In the genomic region with DNA sequence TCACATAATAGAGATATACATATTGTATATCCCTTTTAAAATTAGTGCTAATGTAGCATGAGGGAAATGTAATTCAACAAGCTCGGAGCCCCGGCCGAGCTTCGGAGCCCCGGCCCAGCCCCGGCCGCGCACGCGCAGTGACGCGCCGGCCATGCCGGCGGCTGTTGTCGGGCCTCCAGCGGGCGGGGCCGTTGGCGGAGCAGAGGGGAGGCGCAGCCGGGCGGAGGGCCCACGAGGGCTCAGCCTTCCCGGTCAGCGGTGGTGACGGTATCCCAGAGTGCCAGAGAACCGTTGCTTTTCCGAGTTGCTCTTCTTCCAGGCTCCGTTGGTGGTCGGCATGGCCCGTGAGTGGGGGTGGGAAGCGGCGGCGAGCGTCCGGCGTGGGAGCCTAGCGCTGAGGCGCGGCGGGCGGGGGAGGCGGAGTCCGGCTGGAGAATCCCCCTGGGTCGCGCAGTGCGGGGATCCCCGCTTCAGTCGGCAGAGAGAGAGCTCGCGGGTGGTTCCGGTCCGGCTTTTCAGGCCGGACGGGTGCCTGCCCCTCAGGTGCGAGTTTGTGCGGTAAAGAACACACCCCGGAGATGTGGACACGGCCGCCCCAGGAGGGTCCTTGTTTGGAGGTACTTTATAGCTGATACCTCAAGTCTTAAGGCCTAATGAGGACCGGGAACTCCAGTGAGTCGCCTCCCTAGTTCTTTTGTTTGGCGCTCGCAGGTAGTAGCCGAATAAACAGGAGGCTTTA, we compare ENCODE assay signal across 8 cellular contexts. TPM values are rescaled to one million over a fixed set of nuclear protein-coding genes. Genes with fewer than 3 reads are reported as not detected.
DNase-seq lines count a peak whose midpoint lies in the region; ATAC-seq, FAIRE-seq and TF ChIP-seq lines count a peak whose summit lies in the region.
"Not testable (repeated sequence)": the region's sequence is repeated elsewhere in the genome, so short reads cannot be mapped to it uniquely, and the experiment has no call there.

TSS of gene SERF1A (plus strand) at position 137 of the 739 bp plus-strand sequence. CDS start at position 338, 201 bp downstream.

- not testable (repeated sequence) for H3K36me3 ChIP-seq in heart left ventricle

- H3K9me3 Mint-ChIP-seq in activated T-cell treated with anti-CD3 and anti-CD28 coated beads, Interleukin-2, amount 50 U/mL, for 4 hours, result not testable (repeated sequence)

- TF ChIP-seq CTCF in A549 (IDR thresholded peaks at IDR 0.05); heart left ventricle (IDR thresholded peaks at IDR 0.05): not testable (repeated sequence)

- not testable (repeated sequence) for TF ChIP-seq EP300 in A549 (IDR thresholded peaks at IDR 0.05)

- not testable (repeated sequence) for H3K4me3 Mint-ChIP-seq in activated T-cell treated with anti-CD3 and anti-CD28 coated beads, Interleukin-2, amount 50 U/mL, for 4 hours

- no CpG with 5 or more reads among the region's 66 CpGs for WGBS in A549 (ENCODE audit: missing lambda C conversion rate)
- WGBS in heart left ventricle, 4 donors, result no CpG with 5 or more reads among the region's 66 CpGs

- H3K36me3 Mint-ChIP-seq in activated T-cell treated with anti-CD3 and anti-CD28 coated beads, Interleukin-2, amount 50 U/mL, for 4 hours (ENCODE audit: insufficient read depth), result not testable (repeated sequence)

- H3K27me3 Mint-ChIP-seq in activated T-cell treated with anti-CD3 and anti-CD28 coated beads, Interleukin-2, amount 50 U/mL, for 4 hours (ENCODE audit: low read depth), result not testable (repeated sequence)

- not testable (repeated sequence) for DNase-seq in A549 (ENCODE audit: low read depth in 1 of 2, low spot score in 1 of 2); activated T-cell treated with anti-CD3 and anti-CD28 coated beads, Interleukin-2, amount 50 U/mL, for 4 hours; heart left ventricle; occipital lobe (lab: John Stamatoyannopoulos, UW)

- not testable (repeated sequence) for H3K27me3 ChIP-seq in heart left ventricle

- intact Hi-C loops in heart left ventricle (cut with DNase I), result not testable (repeated sequence)

- H3K4me2 ChIP-seq in A549, result not testable (repeated sequence)

- not testable (repeated sequence) for FAIRE-seq in A549 (lab: Jason Lieb, UNC)

- not testable (repeated sequence) for H3K4me1 Mint-ChIP-seq in activated T-cell treated with anti-CD3 and anti-CD28 coated beads, Interleukin-2, amount 50 U/mL, for 4 hours (ENCODE audit: low read depth)

- not testable (repeated sequence) for H3K4me1 ChIP-seq in A549, heart left ventricle

- not testable (repeated sequence) for TF ChIP-seq RAD21 in A549 (conservative IDR thresholded peaks at IDR 0.05 in 1 of 2, IDR thresholded peaks at IDR 0.05 in 1 of 2)

- TF ChIP-seq POLR2A in A549 (IDR thresholded peaks at IDR 0.05; ENCODE audit: low read length); heart left ventricle (IDR thresholded peaks at IDR 0.05): not testable (repeated sequence)

- peak; percentile 98 for ATAC-seq in A549
- peak; percentile 92 for ATAC-seq in GM18907 (IDR thresholded peaks at IDR 0.05; ENCODE audit: unreplicated experiment)
- ATAC-seq in GM21576 (IDR thresholded peaks at IDR 0.05; ENCODE audit: unreplicated experiment), result peak; percentile 87
- ATAC-seq in HG02943 (IDR thresholded peaks at IDR 0.05; ENCODE audit: low read depth, unreplicated experiment), result peak; percentile 83
- ATAC-seq in HG03460 (IDR thresholded peaks at IDR 0.05; ENCODE audit: unreplicated experiment), result peak; percentile 87
- ATAC-seq in activated T-cell treated with anti-CD3 and anti-CD28 coated beads, Interleukin-2, amount 50 U/mL, for 4 hours, result peak; percentile 94
- peak; percentile 94 to 99 (median 98) for ATAC-seq in heart left ventricle

- not testable (repeated sequence) for H3K27ac ChIP-seq in A549, heart left ventricle

- H3K4me3 ChIP-seq in A549, heart left ventricle: not testable (repeated sequence)

- POLR2A ChIA-PET in A549 (lab: Yijun Ruan, JAX), result not testable (repeated sequence)

- H3K9me3 ChIP-seq in A549, heart left ventricle: not testable (repeated sequence)

- CTCF ChIA-PET in A549 (lab: Yijun Ruan, JAX), result not testable (repeated sequence)

RNA-seq across cellular contexts. Expression of gene SERF1A, which starts in this region (rescaled TPM):
- polyA plus RNA-seq in A549 (2011; rRNA removed), result 2.9 and 7.2 TPM in 2 replicates
- 1.4 and 2.1 TPM in 2 replicates for polyA plus RNA-seq in A549 (2012; cell fraction: cytosol; rRNA removed)
- 0.35 and 1.2 TPM in 2 replicates for polyA plus RNA-seq in A549 (2012; cell fraction: nucleus; rRNA removed)
- 4.4 to 4.7 TPM (median 4.4 TPM) in 3 replicates for polyA plus RNA-seq in A549 (2017; fragmentation: RNase III; extraction: RNeasy Plus Mini Kit Qiagen cat#74134 plus additional on column Dnase treatment)
- 1.8 and 2.2 TPM in 2 replicates for polyA minus RNA-seq in A549 (2011; rRNA and poly(A)+ RNA removed)
- total RNA-seq in activated T-cell treated with anti-CD3 and anti-CD28 coated beads, Interleukin-2, amount 50 U/mL, for 4 hours, result 10 to 100 TPM in 1 of 3 donors, 1 to 10 TPM in 2; 4.5 to 11.5 (median 9.7) TPM
- total RNA-seq in heart left ventricle, result 10 to 100 TPM in 1 of 9 donors, 1 to 10 TPM in 8; 2.1 to 13.1 (median 5.1) TPM
- 1 to 10 TPM; 2.4 to 6.3 TPM for polyA plus RNA-seq in heart left ventricle
- 20.1 TPM for total RNA-seq in occipital lobe
